17 cellular contexts compared by ENCODE assay signal in genomic region chr6:82237013-82237412, GRCh38. TPM values are rescaled to one million over a fixed set of nuclear protein-coding genes. Genes with fewer than 3 reads are reported as not detected.
DNase-seq lines count a peak whose midpoint lies in the region; ATAC-seq and TF ChIP-seq lines count a peak whose summit lies in the region.
"Had no signal": no experiment of that assay in that cellular context is flagged by ENCODE, and none has a peak within 500 bp of the region (broad histone marks: within the 10 kb centered on the region; RNA-seq: fewer than 3 reads in every experiment).

No MANE protein-coding gene starts in this region.

- H3K9me3 ChIP-seq in adipocyte (ENCODE audit: control insufficient read depth, low read length) (no peaks in the 10 kb centered on the region), hepatocyte (ENCODE audit: low read depth) (no peaks in the 10 kb centered on the region)
- H3K9me3 ChIP-seq: A549, right atrium auricular region had no signal

- DNase-seq in NCI-H2196 (lab: John Stamatoyannopoulos, UW; ENCODE audit: unreplicated experiment), result peak; percentile 18
- no peak for DNase-seq in NCI-H2196 treated with DMSO at 0.1 percent for 48 hours (lab: John Stamatoyannopoulos, UW; ENCODE audit: unreplicated experiment)
- DNase-seq in Jurkat, Clone E6-1 (ENCODE audit: low read depth, low spot score), result peak; percentile 4
- DNase-seq in adipocyte (ENCODE audit: low read depth), result peak; percentile 38
- DNase-seq in hepatocyte (ENCODE audit: low spot score), result peak; percentile 10
- no peak for DNase-seq in stimulated activated CD4-positive, alpha-beta T cell treated with anti-CD3 and anti-CD28 coated beads, Interleukin-2, amount 100 ng/mL, for 24 hours
- DNase-seq in A172 (ENCODE audit: low spot score), result no peak
- DNase-seq: activated CD4-positive, alpha-beta T cell treated with anti-CD3 and anti-CD28 coated beads, Interleukin-2, amount 50 U/mL, for 1 hour; activated T-cell treated with anti-CD3 and anti-CD28 coated beads, Interleukin-2, amount 50 U/mL, for 1 hour; CD4-positive, CD25-positive, alpha-beta regulatory T cell; GOT3; MV-4-11; T-helper 9 cell had no signal

- no peak for TF ChIP-seq CTCF in hepatocyte (IDR thresholded peaks at IDR 0.05; ENCODE audit: poor library complexity)

- H3K27ac ChIP-seq in hepatocyte, result no peak overlapping the region
- H3K27ac ChIP-seq: A549 had no signal

- peaks cover 84% of the 10 kb centered on the region for H3K79me2 ChIP-seq in hepatocyte

- no peaks in the 10 kb centered on the region for H3K9me2 ChIP-seq in hepatocyte (replicated peaks; ENCODE audit: insufficient read depth)

- H4K20me1 ChIP-seq in hepatocyte (ENCODE audit: insufficient read depth, poor library complexity, severe bottlenecking), result peaks cover 11% of the 10 kb centered on the region

- 50% methylated on average over 1 of the region's 1 CpG for WGBS in hepatocyte (ENCODE audit: low lambda C conversion rate, missing lambda C conversion rate)

- peaks cover 9% of the 10 kb centered on the region for H3K4me1 ChIP-seq in adipocyte (ENCODE audit: control insufficient read depth, insufficient read depth, low read length)
- no peaks in the 10 kb centered on the region for H3K4me1 ChIP-seq in hepatocyte (ENCODE audit: insufficient read depth)

- H3K9ac ChIP-seq in adipocyte (ENCODE audit: low read length), result no peak overlapping the region

- H3K4me3 ChIP-seq in Jurkat, Clone E6-1 (ENCODE audit: low read length), result no peak overlapping the region
- H3K4me3 ChIP-seq in adipocyte (ENCODE audit: low read length), result no peak overlapping the region
- no peak overlapping the region for H3K4me3 ChIP-seq in hepatocyte
- H3K4me3 ChIP-seq: A549, right atrium auricular region had no signal

- H3K36me3 ChIP-seq in adipocyte (ENCODE audit: control insufficient read depth, insufficient read depth, low read length, severe bottlenecking), result peaks cover 83% of the 10 kb centered on the region
- no peaks in the 10 kb centered on the region for H3K36me3 ChIP-seq in hepatocyte (replicated peaks; ENCODE audit: insufficient read depth, low read depth)

- H2AFZ ChIP-seq in hepatocyte, result no peak overlapping the region

- no peak overlapping the region for H3K4me2 ChIP-seq in hepatocyte
- H3K4me2 ChIP-seq: A549 had no signal

- no peaks in the 10 kb centered on the region for H3K27me3 ChIP-seq in adipocyte (replicated peaks; ENCODE audit: control insufficient read depth, insufficient read depth, low read length)
- H3K27me3 ChIP-seq in hepatocyte, result no peaks in the 10 kb centered on the region
- H3K27me3 ChIP-seq: right atrium auricular region had no signal

- ATAC-seq in GM18858 (IDR thresholded peaks at IDR 0.05; ENCODE audit: unreplicated experiment), result no peak
- ATAC-seq: A549; activated naive CD4-positive, alpha-beta T cell treated with anti-CD3 and anti-CD28 coated beads, Interleukin-2, amount 50 U/mL, for 72 hours had no signal

RNA-seq across cellular contexts. Expression of gene IBTK, which starts 10.5 kb away (rescaled TPM):
- 20.2 TPM for polyA plus RNA-seq in Jurkat, Clone E6-1 (2012; ENCODE audit: insufficient read depth, insufficient read length)
- total RNA-seq in hepatocyte, result 54.2 and 60.3 TPM in 2 replicates
- polyA plus RNA-seq in hepatocyte, result 17.3 and 19.6 TPM in 2 replicates
- total RNA-seq in A172 (2014; rRNA removed; shearing (Covaris generic)), result 31.0 and 34.0 TPM in 2 replicates

Comparison
In these comparisons a context has a peak if more than half of its experiments do, and no peak if none do; other contexts are left out.
1. DNase-seq: peak in NCI-H2196 (single experiment), Jurkat, Clone E6-1 (single experiment), adipocyte (single experiment) and hepatocyte (single experiment); none in NCI-H2196 treated with DMSO at 0.1 percent for 48 hours (single experiment), stimulated activated CD4-positive, alpha-beta T cell treated with anti-CD3 and anti-CD28 coated beads, Interleukin-2, amount 100 ng/mL, for 24 hours (0 of 2) and A172 (single experiment).